In the genomic region with DNA sequence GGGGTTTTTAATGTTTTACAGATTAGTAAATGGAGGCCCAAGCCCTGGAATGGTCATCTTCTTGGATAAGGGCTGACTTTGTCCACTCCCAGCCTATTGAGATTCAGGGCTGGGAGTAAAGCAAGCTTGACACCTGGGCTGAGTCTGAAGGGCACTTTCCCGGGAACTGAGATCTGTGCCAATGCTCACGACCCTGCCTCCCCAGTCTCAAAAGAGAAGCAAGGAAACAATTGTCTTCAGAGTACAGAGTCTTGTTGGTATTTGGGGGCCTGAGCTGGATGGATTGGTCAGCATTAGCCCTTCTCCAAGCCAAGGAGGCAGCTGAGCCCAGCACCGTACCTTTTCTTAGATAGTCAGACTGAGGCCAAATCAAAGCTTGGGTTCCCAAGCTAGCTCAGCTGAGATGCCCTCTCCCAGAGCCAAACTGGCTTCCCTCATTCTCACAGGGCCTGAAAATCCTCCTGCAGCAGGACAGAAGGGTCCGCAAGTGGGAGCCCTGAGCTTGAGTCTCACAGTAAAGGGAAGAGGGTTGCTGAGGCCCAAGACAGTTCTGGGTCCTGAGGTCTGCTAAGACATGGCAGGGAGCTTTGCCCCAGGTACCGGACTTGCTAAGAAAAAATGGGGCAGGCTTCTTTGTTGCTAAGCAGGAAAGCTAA, we compare ENCODE assay signal across 1 cellular context.
TF ChIP-seq lines count a peak whose summit lies in the region.

No MANE protein-coding gene starts in this region.

TF ChIP-seq in K562, 482 proteins besides CTCF, POLR2A, EP300 and RAD21:
- TF ChIP-seq JUNB (CRISPR knock-in tag; conservative IDR thresholded peaks at IDR 0.05) = 0 out of 2 replicates have a peak, but pooled peaks have one; percentile 0
- 0 out of 2 replicates have a peak, but pooled peaks have one; percentile 22 for TF ChIP-seq PTBP1 (IDR thresholded peaks at IDR 0.05; ENCODE audit: low read depth, low read length)
- 0 out of 2 replicates have a peak, but pooled peaks have one; percentile 0 for TF ChIP-seq GABPB1 (CRISPR knock-in tag; IDR thresholded peaks at IDR 0.05)
- TF ChIP-seq RHOXF2B (CRISPR knock-in tag; conservative IDR thresholded peaks at IDR 0.05) = 0 out of 2 replicates have a peak, but pooled peaks have one; percentile 53
- TF ChIP-seq, protein P1, sequence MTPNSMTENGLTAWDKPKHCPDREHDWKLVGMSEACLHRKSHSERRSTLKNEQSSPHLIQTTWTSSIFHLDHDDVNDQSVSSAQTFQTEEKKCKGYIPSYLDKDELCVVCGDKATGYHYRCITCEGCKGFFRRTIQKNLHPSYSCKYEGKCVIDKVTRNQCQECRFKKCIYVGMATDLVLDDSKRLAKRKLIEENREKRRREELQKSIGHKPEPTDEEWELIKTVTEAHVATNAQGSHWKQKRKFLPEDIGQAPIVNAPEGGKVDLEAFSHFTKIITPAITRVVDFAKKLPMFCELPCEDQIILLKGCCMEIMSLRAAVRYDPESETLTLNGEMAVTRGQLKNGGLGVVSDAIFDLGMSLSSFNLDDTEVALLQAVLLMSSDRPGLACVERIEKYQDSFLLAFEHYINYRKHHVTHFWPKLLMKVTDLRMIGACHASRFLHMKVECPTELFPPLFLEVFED (CRISPR knock-in tag; conservative IDR thresholded peaks at IDR 0.05) = no peak
- TF ChIP-seq RBM22 (IDR thresholded peaks at IDR 0.05; ENCODE audit: low read depth, low read length, poor library complexity, severe bottlenecking) = peak; percentile 79
- no peak for TF ChIP-seq ZNF512 (tag; IDR thresholded peaks at IDR 0.05)
- TF ChIP-seq POLR2G (IDR thresholded peaks at IDR 0.05; ENCODE audit: low read depth, low read length) = peak; percentile 60; the same call in 1 of the 2 replicates
- TF ChIP-seq RBFOX2 (IDR thresholded peaks at IDR 0.05; ENCODE audit: low read depth, low read length) = peak; percentile 67
- TF ChIP-seq FIP1L1 (IDR thresholded peaks at IDR 0.05; ENCODE audit: low read depth, low read length, poor library complexity, severe bottlenecking) = peak; percentile 12
- peak; percentile 74; the same call in 1 of the 2 replicates for TF ChIP-seq ZNF175 (CRISPR knock-in tag; IDR thresholded peaks at IDR 0.05; ENCODE audit: low read depth)
- TF ChIP-seq TFAP4 (CRISPR knock-in tag; IDR thresholded peaks at IDR 0.05; ENCODE audit: borderline replicate concordance) = peak; percentile 34; the same call in 1 of the 2 replicates
- TF ChIP-seq ZNF699 (CRISPR knock-in tag; IDR thresholded peaks at IDR 0.05; ENCODE audit: insufficient replicate concordance) = no peak
